Comparison of ENCODE assay signal across 26 cellular contexts in the genomic region with DNA sequence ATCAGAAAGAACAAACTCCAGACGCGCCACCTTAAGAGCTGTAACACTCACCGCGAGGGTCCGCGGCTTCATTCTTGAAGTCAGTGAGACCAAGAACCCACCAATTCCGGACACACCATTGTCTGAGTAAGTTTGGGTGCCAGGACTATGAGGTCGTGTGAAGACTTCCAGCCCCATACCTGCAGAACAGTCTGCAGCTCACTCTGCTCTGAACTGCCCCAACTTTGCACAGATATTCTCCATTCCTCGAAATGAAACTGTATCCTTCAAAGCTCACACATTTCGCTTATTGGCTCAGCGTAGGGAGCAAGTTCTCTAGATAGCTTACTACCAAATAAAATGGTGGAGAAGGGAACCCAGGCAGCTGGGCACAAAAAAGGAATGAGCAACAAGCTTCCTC. TPM values are rescaled to one million over a fixed set of nuclear protein-coding genes. Genes with fewer than 3 reads are reported as not detected.
DNase-seq lines count a peak whose midpoint lies in the region; ATAC-seq and TF ChIP-seq lines count a peak whose summit lies in the region.
"Had no signal": no experiment of that assay in that cellular context is flagged by ENCODE, and none has a peak within 500 bp of the region (broad histone marks: within the 10 kb centered on the region; RNA-seq: fewer than 3 reads in every experiment).

No MANE protein-coding gene starts in this region.

- H3K36me3 Mint-ChIP-seq in activated CD8-positive, alpha-beta memory T cell treated with anti-CD3 and anti-CD28 coated beads, Interleukin-2, amount 10 ng/mL, durations not matched to agents 7 days and 5 days = no peaks in the 10 kb centered on the region
- no peaks in the 10 kb centered on the region for H3K36me3 Mint-ChIP-seq in CD4-positive, alpha-beta T cell (ENCODE audit: low read depth)
- peaks cover 40% of the 10 kb centered on the region for H3K36me3 Mint-ChIP-seq in WTC11
- H3K36me3 Mint-ChIP-seq in dendritic cell treated with granulocyte-macrophage colony-stimulating factor and Interleukin-4, amounts not matched to agents 40 ng/mL and 50 ng/mL, for 4 days (ENCODE audit: low read depth) = no peaks in the 10 kb centered on the region

- H3K4me1 Mint-ChIP-seq in activated CD8-positive, alpha-beta memory T cell treated with anti-CD3 and anti-CD28 coated beads, Interleukin-2, amount 10 ng/mL, durations not matched to agents 7 days and 5 days = peaks cover 8% of the 10 kb centered on the region
- peaks cover 10% of the 10 kb centered on the region for H3K4me1 Mint-ChIP-seq in CD4-positive, alpha-beta T cell (ENCODE audit: low read depth)
- H3K4me1 Mint-ChIP-seq in WTC11 = no peaks in the 10 kb centered on the region; the same call in 1 of the 2 replicates
- H3K4me1 Mint-ChIP-seq in dendritic cell treated with granulocyte-macrophage colony-stimulating factor and Interleukin-4, amounts not matched to agents 40 ng/mL and 50 ng/mL, for 4 days (ENCODE audit: low read depth) = peaks cover 17% of the 10 kb centered on the region
- H3K4me1 Mint-ChIP-seq: nephron had no signal

- peaks cover 37% of the 10 kb centered on the region for H3K27me3 Mint-ChIP-seq in activated CD8-positive, alpha-beta memory T cell treated with anti-CD3 and anti-CD28 coated beads, Interleukin-2, amount 10 ng/mL, durations not matched to agents 7 days and 5 days
- H3K27me3 Mint-ChIP-seq in CD4-positive, alpha-beta T cell = peaks cover 72% of the 10 kb centered on the region
- H3K27me3 Mint-ChIP-seq in WTC11 (ENCODE audit: low read depth) = peaks cover 25% of the 10 kb centered on the region
- peaks cover 9% of the 10 kb centered on the region for H3K27me3 Mint-ChIP-seq in dendritic cell treated with granulocyte-macrophage colony-stimulating factor and Interleukin-4, amounts not matched to agents 40 ng/mL and 50 ng/mL, for 4 days

- peak overlapping the region; percentile 33 for H3K4me3 Mint-ChIP-seq in activated CD8-positive, alpha-beta memory T cell treated with anti-CD3 and anti-CD28 coated beads, Interleukin-2, amount 10 ng/mL, durations not matched to agents 7 days and 5 days
- peak overlapping the region; percentile 70 for H3K4me3 Mint-ChIP-seq in CD4-positive, alpha-beta T cell
- H3K4me3 Mint-ChIP-seq in WTC11 = peak overlapping the region; percentile 45
- H3K4me3 Mint-ChIP-seq in dendritic cell treated with granulocyte-macrophage colony-stimulating factor and Interleukin-4, amounts not matched to agents 40 ng/mL and 50 ng/mL, for 4 days = peak overlapping the region; percentile 22
- H3K4me3 Mint-ChIP-seq: nephron had no signal

- no peak overlapping the region for H3K27ac ChIP-seq in CD4-positive, alpha-beta T cell (ENCODE audit: low read depth, low read length)
- H3K27ac ChIP-seq: GM23248, skin epidermis, transverse colon, WERI-Rb-1 had no signal

- POLR2A ChIA-PET in CD4-positive, alpha-beta T cell (lab: Charles Lee) = no interaction called here
- POLR2A ChIA-PET in WTC11 (lab: Charles Lee) = no interaction called here

- CTCF ChIA-PET in activated CD8-positive, alpha-beta memory T cell treated with anti-CD3 and anti-CD28 coated beads, Interleukin-2, amount 10 ng/mL, durations not matched to agents 7 days and 5 days (lab: Charles Lee) = interaction anchor here (1.2 to 1.3 kb wide), 2 partner anchors 10 to 271 kb away, joined by 4 read pairs; no protein-coding TSS in a partner anchor
- CTCF ChIA-PET in CD4-positive, alpha-beta T cell (lab: Charles Lee) = no interaction called here
- CTCF ChIA-PET in WTC11 (lab: Charles Lee) = interaction anchor here (0.7 kb wide), 1 partner anchor 59 kb away, joined by 3 read pairs; no protein-coding TSS in a partner anchor

- H3K9me3 ChIP-seq in CD4-positive, alpha-beta T cell (ENCODE audit: control insufficient read depth, low read length) = no peaks in the 10 kb centered on the region
- H3K9me3 ChIP-seq: transverse colon had no signal

- intact Hi-C loops in CD4-positive, alpha-beta T cell (cut with DNase I, micrococcal nuclease) = no loop called here
- intact Hi-C loops in dendritic cell treated with granulocyte-macrophage colony-stimulating factor and Interleukin-4, amounts not matched to agents 40 ng/mL and 50 ng/mL, for 4 days (cut with micrococcal nuclease) = no loop called here
- intact Hi-C loops in left cardiac atrium (cut with DNase I) = no loop called here

- H3K27ac Mint-ChIP-seq in activated CD8-positive, alpha-beta memory T cell treated with anti-CD3 and anti-CD28 coated beads, Interleukin-2, amount 10 ng/mL, durations not matched to agents 7 days and 5 days = no peak overlapping the region
- H3K27ac Mint-ChIP-seq in CD4-positive, alpha-beta T cell = no peak overlapping the region
- H3K27ac Mint-ChIP-seq in WTC11 = no peak overlapping the region
- no peak overlapping the region for H3K27ac Mint-ChIP-seq in dendritic cell treated with granulocyte-macrophage colony-stimulating factor and Interleukin-4, amounts not matched to agents 40 ng/mL and 50 ng/mL, for 4 days
- H3K27ac Mint-ChIP-seq: nephron had no signal

- H3K9me3 Mint-ChIP-seq in activated CD8-positive, alpha-beta memory T cell treated with anti-CD3 and anti-CD28 coated beads, Interleukin-2, amount 10 ng/mL, durations not matched to agents 7 days and 5 days (ENCODE audit: low read depth) = no peaks in the 10 kb centered on the region
- peaks cover 6% of the 10 kb centered on the region for H3K9me3 Mint-ChIP-seq in CD4-positive, alpha-beta T cell
- peaks cover 70% of the 10 kb centered on the region for H3K9me3 Mint-ChIP-seq in WTC11
- H3K9me3 Mint-ChIP-seq in dendritic cell treated with granulocyte-macrophage colony-stimulating factor and Interleukin-4, amounts not matched to agents 40 ng/mL and 50 ng/mL, for 4 days = peaks cover 14% of the 10 kb centered on the region

- no peak for ATAC-seq in activated CD8-positive, alpha-beta memory T cell treated with anti-CD3 and anti-CD28 coated beads, Interleukin-2, amount 10 ng/mL, durations not matched to agents 7 days and 5 days
- ATAC-seq in CD4-positive, alpha-beta T cell (ENCODE audit: poor library complexity) = no peak
- ATAC-seq in WTC11 = no peak
- ATAC-seq in HG02970 (IDR thresholded peaks at IDR 0.05; ENCODE audit: low FRiP score, unreplicated experiment) = no peak
- no peak for ATAC-seq in left cardiac atrium

- no peak for TF ChIP-seq CTCF in CD4-positive, alpha-beta T cell (IDR thresholded peaks at IDR 0.05)
- no peak for TF ChIP-seq CTCF in WTC11 (IDR thresholded peaks at IDR 0.05)

- DNase-seq in activated CD8-positive, alpha-beta memory T cell treated with anti-CD3 and anti-CD28 coated beads, Interleukin-2, amount 10 ng/mL, durations not matched to agents 7 days and 5 days = no peak
- DNase-seq in activated CD8-positive, alpha-beta memory T cell treated with anti-CD3 and anti-CD28 coated beads, Interleukin-2, amount 50 U/mL, for 48 hours = no peak
- DNase-seq in CD4-positive, alpha-beta T cell = no peak
- DNase-seq in WTC11 (ENCODE audit: low spot score) (no peak), left cardiac atrium (no peak), HT-29 (ENCODE audit: low spot score) (no peak)
- DNase-seq: activated CD4-positive, alpha-beta T cell treated with anti-CD3 and anti-CD28 coated beads, Interleukin-2, amount 50 U/mL, for 4 hours; cerebellar nuclear complex; DMS153; glutamatergic neuron; GM23248; midbrain; NCI-H187; NCI-H2171 treated with DMSO at 0.1 percent for 48 hours; NCI-H524 treated with DMSO at 0.1 percent for 48 hours; T-helper 9 cell; transverse colon; WERI-Rb-1 had no signal

- peaks cover 13% of the 10 kb centered on the region for H3K27me3 ChIP-seq in CD4-positive, alpha-beta T cell (ENCODE audit: control insufficient read depth, insufficient read depth, low read length)

TF ChIP-seq in WTC11, 78 proteins besides CTCF, POLR2A, EP300 and RAD21:
- TF ChIP-seq CBFB (CRISPR knock-in tag; IDR thresholded peaks at IDR 0.05; ENCODE audit: low read depth) (no peak), ESRRA (CRISPR knock-in tag; IDR thresholded peaks at IDR 0.05; ENCODE audit: borderline replicate concordance) (no peak), NR3C1 (CRISPR knock-in tag; conservative IDR thresholded peaks at IDR 0.05; ENCODE audit: low read depth) (no peak)

RNA-seq across cellular contexts. Expression of a gene that starts 2.6 kb away (rescaled TPM):
- not detected for total RNA-seq in activated CD8-positive, alpha-beta memory T cell treated with anti-CD3 and anti-CD28 coated beads, Interleukin-2, amount 10 ng/mL, durations not matched to agents 7 days and 5 days
- total RNA-seq in CD4-positive, alpha-beta T cell = not detected
- 0.24 to 1.2 TPM (median 0.34 TPM) in 3 replicates for total RNA-seq in WTC11 (2021)
- total RNA-seq in left cardiac atrium = not detected
- 0.18 TPM in 1 of 2 replicates, not detected in the other for total RNA-seq in HT-29 (2014; rRNA removed; shearing (Covaris generic))
- total RNA-seq: GM23248, LHCN-M2, osteoblast had no signal

RNA-seq across cellular contexts. Expression of a gene that starts 33.8 kb away (rescaled TPM):
- total RNA-seq in activated CD8-positive, alpha-beta memory T cell treated with anti-CD3 and anti-CD28 coated beads, Interleukin-2, amount 10 ng/mL, durations not matched to agents 7 days and 5 days = not detected
- not detected for total RNA-seq in CD4-positive, alpha-beta T cell
- total RNA-seq in WTC11 (2021) (0.07 TPM in 1 of 3 replicates, not detected in the others), left cardiac atrium (under 1 TPM; 0.34 to 0.41 TPM)
- 0.29 and 0.58 TPM in 2 replicates for total RNA-seq in HT-29 (2014; rRNA removed; shearing (Covaris generic))
- total RNA-seq: GM23248, osteoblast had no signal

RNA-seq across cellular contexts. Expression of a gene that starts 48.3 kb away (rescaled TPM):
- not detected for total RNA-seq in activated CD8-positive, alpha-beta memory T cell treated with anti-CD3 and anti-CD28 coated beads, Interleukin-2, amount 10 ng/mL, durations not matched to agents 7 days and 5 days
- not detected for total RNA-seq in CD4-positive, alpha-beta T cell
- total RNA-seq in WTC11 (2021) = not detected in 3 replicates
- not detected for total RNA-seq in left cardiac atrium
- total RNA-seq in HT-29 (2014; rRNA removed; shearing (Covaris generic)) = not detected in 2 replicates
- total RNA-seq: GM23248, LHCN-M2, liver, osteoblast, renal cortical epithelial cell, transverse colon had no signal
